In genomic region chr21:33211732-33212131, GRCh38 we compare ENCODE assay signal across 17 cellular contexts. TPM values are rescaled to one million over a fixed set of nuclear protein-coding genes. Genes with fewer than 3 reads are reported as not detected.
DNase-seq lines count a peak whose midpoint lies in the region; ATAC-seq and TF ChIP-seq lines count a peak whose summit lies in the region.
"Had no signal": no experiment of that assay in that cellular context is flagged by ENCODE, and none has a peak within 500 bp of the region (broad histone marks: within the 10 kb centered on the region; RNA-seq: fewer than 3 reads in every experiment).

No MANE protein-coding gene starts in this region.

- H3K36me3 Mint-ChIP-seq in activated CD4-positive, alpha-beta T cell treated with anti-CD3 and anti-CD28 coated beads, Interleukin-2, amount 10 ng/mL, durations not matched to agents 24 days and 14 days (ENCODE audit: low read depth) = peaks cover 14% of the 10 kb centered on the region
- H3K36me3 Mint-ChIP-seq in activated CD4-positive, alpha-beta T cell treated with anti-CD3 and anti-CD28 coated beads for 36 hours (ENCODE audit: low read depth) = no peaks in the 10 kb centered on the region
- H3K36me3 Mint-ChIP-seq in T-helper 17 cell (ENCODE audit: low read depth) = no peaks in the 10 kb centered on the region

- H3K27me3 ChIP-seq in BLaER1 treated with 17β-estradiol and CSF1 and Interleukin-3, amounts not matched to agents 10 nM and 100 nM = no peaks in the 10 kb centered on the region
- H3K27me3 ChIP-seq in lower lobe of right lung (ENCODE audit: low read depth) = no peaks in the 10 kb centered on the region
- H3K27me3 ChIP-seq in sigmoid colon = no peaks in the 10 kb centered on the region
- H3K27me3 ChIP-seq in transverse colon = no peaks in the 10 kb centered on the region
- H3K27me3 ChIP-seq: Peyer's patch had no signal

- H3K27ac ChIP-seq in BLaER1 treated with 17β-estradiol and CSF1 and Interleukin-3, amounts not matched to agents 10 nM and 100 nM = peak overlapping the region; percentile 56 to 99 (median 93); a peak in 19 of 22 replicates
- peak overlapping the region; percentile 18 for H3K27ac ChIP-seq in lower lobe of right lung
- no peak overlapping the region for H3K27ac ChIP-seq in sigmoid colon
- peak overlapping the region in 1 of 4 donors; percentile 6 for H3K27ac ChIP-seq in transverse colon
- no peak overlapping the region for H3K27ac ChIP-seq in caudate nucleus (ENCODE audit: low read depth, low read length)
- H3K27ac ChIP-seq: A549 had no signal

- TF ChIP-seq EP300 in sigmoid colon (IDR thresholded peaks at IDR 0.05) (no peak), transverse colon (IDR thresholded peaks at IDR 0.05; ENCODE audit: low read depth) (no peak)

- WGBS in sigmoid colon, 2 donors = 73 to 84% methylated on average over 6 of the region's 6 CpGs
- WGBS in transverse colon (ENCODE audit: low coverage in 1 of 2), 2 donors = 40 to 72% methylated on average over 1 to 6 of the region's 6 CpGs

- H3K4me2 ChIP-seq in BLaER1 treated with 17β-estradiol and CSF1 and Interleukin-3, amounts not matched to agents 10 nM and 100 nM = peak overlapping the region; percentile 56 to 95 (median 69)
- H3K4me2 ChIP-seq: A549 had no signal

- no peak for ATAC-seq in activated CD4-positive, alpha-beta T cell treated with anti-CD3 and anti-CD28 coated beads for 36 hours
- no peak for ATAC-seq in T-helper 17 cell
- ATAC-seq in lower lobe of right lung = no peak
- ATAC-seq: A549 had no signal

- H3K27ac Mint-ChIP-seq in activated CD4-positive, alpha-beta T cell treated with anti-CD3 and anti-CD28 coated beads, Interleukin-2, amount 10 ng/mL, durations not matched to agents 24 days and 14 days = peak overlapping the region; percentile 8
- H3K27ac Mint-ChIP-seq in activated CD4-positive, alpha-beta T cell treated with anti-CD3 and anti-CD28 coated beads for 36 hours = no peak overlapping the region
- H3K27ac Mint-ChIP-seq in T-helper 17 cell = peak overlapping the region; percentile 44

- no peak for TF ChIP-seq POLR2A in sigmoid colon (IDR thresholded peaks at IDR 0.05)
- TF ChIP-seq POLR2A in transverse colon (IDR thresholded peaks at IDR 0.05) = no peak

- peak overlapping the region in 10 of 11 experiments; percentile 7 to 63 (median 44); a peak in 14 of 22 replicates for H3K9ac ChIP-seq in BLaER1 treated with 17β-estradiol and CSF1 and Interleukin-3, amounts not matched to agents 10 nM and 100 nM

- H3K9me3 ChIP-seq in BLaER1 treated with 17β-estradiol and CSF1 and Interleukin-3, amounts not matched to agents 10 nM and 100 nM (replicated peaks in 1 of 11) = peaks cover 9 to 28% (median 14%) of the 10 kb centered on the region in 11 experiments; a peak in 18 of 22 replicates
- H3K9me3 ChIP-seq in T-helper 17 cell (ENCODE audit: control insufficient read depth, low read length, poor library complexity, severe bottlenecking) (no peaks in the 10 kb centered on the region), lower lobe of right lung (no peaks in the 10 kb centered on the region), sigmoid colon (no peaks in the 10 kb centered on the region), transverse colon (no peaks in the 10 kb centered on the region)
- H3K9me3 ChIP-seq: Peyer's patch had no signal

- no peak overlapping the region for H3K4me3 ChIP-seq in BLaER1 treated with 17β-estradiol and CSF1 and Interleukin-3, amounts not matched to agents 10 nM and 100 nM
- H3K4me3 ChIP-seq in lower lobe of right lung (no peak overlapping the region), sigmoid colon (no peak overlapping the region), transverse colon (no peak overlapping the region)
- H3K4me3 ChIP-seq: A549, Peyer's patch had no signal

- no peak for TF ChIP-seq CTCF in lower lobe of right lung (IDR thresholded peaks at IDR 0.05)
- no peak for TF ChIP-seq CTCF in sigmoid colon (IDR thresholded peaks at IDR 0.05)
- no peak for TF ChIP-seq CTCF in transverse colon (IDR thresholded peaks at IDR 0.05)

- POLR2A ChIA-PET in activated CD4-positive, alpha-beta T cell treated with anti-CD3 and anti-CD28 coated beads for 36 hours (lab: Charles Lee) = no interaction called here

- in situ Hi-C loops in transverse colon (cut with MboI; ENCODE audit: low pct_ligation_motif_present in 1 of 4, low pct_unique_long_range_greater_than_20kb in 1 of 4, low sequenced_read_pairs in 3 of 4) = no loop called here

- intact Hi-C loops in activated CD4-positive, alpha-beta T cell treated with anti-CD3 and anti-CD28 coated beads, Interleukin-2, amount 10 ng/mL, durations not matched to agents 24 days and 14 days (cut with micrococcal nuclease) = no loop called here
- intact Hi-C loops in activated CD4-positive, alpha-beta T cell treated with anti-CD3 and anti-CD28 coated beads for 36 hours (cut with DNase I, micrococcal nuclease) = no loop called here
- intact Hi-C loops in lower lobe of right lung (cut with DNase I) = no loop called here
- intact Hi-C loops in sigmoid colon (cut with DNase I) = no loop called here
- intact Hi-C loops in transverse colon (cut with DNase I; ENCODE audit: low total_unique reads) = no loop called here

- H3K4me1 Mint-ChIP-seq in activated CD4-positive, alpha-beta T cell treated with anti-CD3 and anti-CD28 coated beads, Interleukin-2, amount 10 ng/mL, durations not matched to agents 24 days and 14 days = peaks cover 46% of the 10 kb centered on the region
- peaks cover 57% of the 10 kb centered on the region for H3K4me1 Mint-ChIP-seq in activated CD4-positive, alpha-beta T cell treated with anti-CD3 and anti-CD28 coated beads for 36 hours
- H3K4me1 Mint-ChIP-seq in T-helper 17 cell = peaks cover 42% of the 10 kb centered on the region

- peaks cover 24% of the 10 kb centered on the region for H3K9me3 Mint-ChIP-seq in activated CD4-positive, alpha-beta T cell treated with anti-CD3 and anti-CD28 coated beads, Interleukin-2, amount 10 ng/mL, durations not matched to agents 24 days and 14 days
- H3K9me3 Mint-ChIP-seq in activated CD4-positive, alpha-beta T cell treated with anti-CD3 and anti-CD28 coated beads for 36 hours (ENCODE audit: low read depth) = peaks cover 7% of the 10 kb centered on the region

- H3K4me3 Mint-ChIP-seq in activated CD4-positive, alpha-beta T cell treated with anti-CD3 and anti-CD28 coated beads, Interleukin-2, amount 10 ng/mL, durations not matched to agents 24 days and 14 days = peak overlapping the region; percentile 68
- no peak overlapping the region for H3K4me3 Mint-ChIP-seq in activated CD4-positive, alpha-beta T cell treated with anti-CD3 and anti-CD28 coated beads for 36 hours
- peak overlapping the region; percentile 3 for H3K4me3 Mint-ChIP-seq in T-helper 17 cell

- DNase-seq in activated CD4-positive, alpha-beta T cell treated with anti-CD3 and anti-CD28 coated beads, Interleukin-2, amount 10 ng/mL, durations not matched to agents 24 days and 14 days = peak; percentile 56
- DNase-seq in activated CD4-positive, alpha-beta T cell treated with anti-CD3 and anti-CD28 coated beads for 36 hours = no peak
- DNase-seq in T-helper 17 cell (no peak), lower lobe of right lung (no peak), sigmoid colon (no peak), transverse colon (no peak), caudate nucleus (lab: John Stamatoyannopoulos, UW) (no peak)
- DNase-seq: activated CD4-positive, CD25-positive, alpha-beta regulatory T cell treated with anti-CD3 and anti-CD28 coated beads, Interleukin-2, amount 50 U/mL, for 72 hours; activated T-cell treated with anti-CD3 and anti-CD28 coated beads, Interleukin-2, amount 50 U/mL, for 24 hours; Calu3; NCI-H2029 treated with DMSO at 0.1 percent for 48 hours; NCI-H524 treated with DMSO at 0.1 percent for 48 hours; substantia nigra; SW 1271 had no signal

- peaks cover 56 to 78% (median 74%) of the 10 kb centered on the region in 10 experiments for H3K4me1 ChIP-seq in BLaER1 treated with 17β-estradiol and CSF1 and Interleukin-3, amounts not matched to agents 10 nM and 100 nM
- H3K4me1 ChIP-seq in lower lobe of right lung (peaks cover 36% of the 10 kb centered on the region), sigmoid colon (no peaks in the 10 kb centered on the region), transverse colon (peaks cover 0 to 19% (median 0%) of the 10 kb centered on the region in 4 donors)
- H3K4me1 ChIP-seq: A549 had no signal

- no peaks in the 10 kb centered on the region for H3K27me3 Mint-ChIP-seq in activated CD4-positive, alpha-beta T cell treated with anti-CD3 and anti-CD28 coated beads, Interleukin-2, amount 10 ng/mL, durations not matched to agents 24 days and 14 days
- H3K27me3 Mint-ChIP-seq in activated CD4-positive, alpha-beta T cell treated with anti-CD3 and anti-CD28 coated beads for 36 hours = no peaks in the 10 kb centered on the region
- no peaks in the 10 kb centered on the region for H3K27me3 Mint-ChIP-seq in T-helper 17 cell
- H3K27me3 Mint-ChIP-seq: activated T-cell treated with anti-CD3 and anti-CD28 coated beads, Interleukin-2, amount 50 U/mL, for 24 hours had no signal

- no peaks in the 10 kb centered on the region for H4K20me1 ChIP-seq in BLaER1 treated with 17β-estradiol and CSF1 and Interleukin-3, amounts not matched to agents 10 nM and 100 nM

- CTCF ChIA-PET in activated CD4-positive, alpha-beta T cell treated with anti-CD3 and anti-CD28 coated beads for 36 hours (lab: Charles Lee) = no interaction called here

- no peaks in the 10 kb centered on the region; a peak in 1 of 22 replicates for H3K36me3 ChIP-seq in BLaER1 treated with 17β-estradiol and CSF1 and Interleukin-3, amounts not matched to agents 10 nM and 100 nM
- H3K36me3 ChIP-seq in lower lobe of right lung (no peaks in the 10 kb centered on the region), sigmoid colon (no peaks in the 10 kb centered on the region), transverse colon (no peaks in the 10 kb centered on the region)
- H3K36me3 ChIP-seq: Peyer's patch had no signal

RNA-seq across cellular contexts. Expression of gene IFNAR2, which starts 18.0 kb away (rescaled TPM):
- 35.2 and 36.7 TPM in 2 replicates for total RNA-seq in activated CD4-positive, alpha-beta T cell treated with anti-CD3 and anti-CD28 coated beads, Interleukin-2, amount 10 ng/mL, durations not matched to agents 24 days and 14 days
- 10 to 100 TPM; 26.6 to 29.8 TPM for total RNA-seq in activated CD4-positive, alpha-beta T cell treated with anti-CD3 and anti-CD28 coated beads for 36 hours
- total RNA-seq in T-helper 17 cell = 10 to 100 TPM; 40.5 to 48.1 TPM
- total RNA-seq in lower lobe of right lung = 34.5 TPM
- total RNA-seq in sigmoid colon = 10 to 100 TPM in 3 of 4 donors, 1 to 10 TPM in 1; 7.6 to 19.0 (median 12.2) TPM
- polyA plus RNA-seq in sigmoid colon = 10 to 100 TPM in 1 of 3 donors, 1 to 10 TPM in 2; 6.6 to 15.2 (median 7.9) TPM
- 10 to 100 TPM in 1 of 4 donors, 1 to 10 TPM in 2, under 1 TPM in 1; 0.20 to 16.5 (median 5.1) TPM for total RNA-seq in transverse colon

RNA-seq across cellular contexts. Expression of gene IL10RB, which starts 54.4 kb away (rescaled TPM):
- 21.1 and 24.0 TPM in 2 replicates for total RNA-seq in activated CD4-positive, alpha-beta T cell treated with anti-CD3 and anti-CD28 coated beads, Interleukin-2, amount 10 ng/mL, durations not matched to agents 24 days and 14 days
- 10 to 100 TPM; 22.8 to 25.0 TPM for total RNA-seq in activated CD4-positive, alpha-beta T cell treated with anti-CD3 and anti-CD28 coated beads for 36 hours
- total RNA-seq in T-helper 17 cell (10 to 100 TPM; 17.0 to 18.9 TPM), lower lobe of right lung (49.1 TPM), sigmoid colon (10 to 100 TPM; 15.0 to 26.2 (median 23.6) TPM), transverse colon (100 to 1,000 TPM in 1 of 4 donors, 10 to 100 TPM in 3; 15.7 to 104 (median 63.2) TPM)
- polyA plus RNA-seq in sigmoid colon = 10 to 100 TPM; 30.0 to 66.8 (median 34.4) TPM

Comparison
In these comparisons a context has a peak if more than half of its experiments do, and no peak if none do; other contexts are left out.
1. H3K27ac ChIP-seq: peak in BLaER1 treated with 17β-estradiol and CSF1 and Interleukin-3, amounts not matched to agents 10 nM and 100 nM (11 of 11) and lower lobe of right lung (single experiment); none in sigmoid colon (0 of 4) and caudate nucleus (single experiment).